ENCODE assay signal across 2 cellular contexts in genomic region chr15:38758001-38758400, GRCh38.
A peak's percentile ranks its signal among the peaks of the same experiment; 100 is the strongest.
TF ChIP-seq lines count a peak whose summit lies in the region.

No MANE protein-coding gene starts in this region.

TF ChIP-seq in A549, 52 proteins besides CTCF, POLR2A, EP300 and RAD21 (continued from another document):
- TF ChIP-seq, protein P1, sequence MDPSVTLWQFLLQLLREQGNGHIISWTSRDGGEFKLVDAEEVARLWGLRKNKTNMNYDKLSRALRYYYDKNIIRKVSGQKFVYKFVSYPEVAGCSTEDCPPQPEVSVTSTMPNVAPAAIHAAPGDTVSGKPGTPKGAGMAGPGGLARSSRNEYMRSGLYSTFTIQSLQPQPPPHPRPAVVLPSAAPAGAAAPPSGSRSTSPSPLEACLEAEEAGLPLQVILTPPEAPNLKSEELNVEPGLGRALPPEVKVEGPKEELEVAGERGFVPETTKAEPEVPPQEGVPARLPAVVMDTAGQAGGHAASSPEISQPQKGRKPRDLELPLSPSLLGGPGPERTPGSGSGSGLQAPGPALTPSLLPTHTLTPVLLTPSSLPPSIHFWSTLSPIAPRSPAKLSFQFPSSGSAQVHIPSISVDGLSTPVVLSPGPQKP (IDR thresholded peaks at IDR 0.05; ENCODE audit: low read depth, low read length), result no peak
- TF ChIP-seq, protein P2, sequence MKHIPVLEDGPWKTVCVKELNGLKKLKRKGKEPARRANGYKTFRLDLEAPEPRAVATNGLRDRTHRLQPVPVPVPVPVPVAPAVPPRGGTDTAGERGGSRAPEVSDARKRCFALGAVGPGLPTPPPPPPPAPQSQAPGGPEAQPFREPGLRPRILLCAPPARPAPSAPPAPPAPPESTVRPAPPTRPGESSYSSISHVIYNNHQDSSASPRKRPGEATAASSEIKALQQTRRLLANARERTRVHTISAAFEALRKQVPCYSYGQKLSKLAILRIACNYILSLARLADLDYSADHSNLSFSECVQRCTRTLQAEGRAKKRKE (CRISPR knock-in tag; IDR thresholded peaks at IDR 0.05; ENCODE audit: low read depth), result no peak
- no peak for TF ChIP-seq ESRRA (IDR thresholded peaks at IDR 0.05; ENCODE audit: borderline replicate concordance, low read length)
- TF ChIP-seq NPAS2 (CRISPR knock-in tag; IDR thresholded peaks at IDR 0.05; ENCODE audit: borderline replicate concordance), result no peak
- TF ChIP-seq MAZ (IDR thresholded peaks at IDR 0.05; ENCODE audit: borderline replicate concordance, low read depth, low read length), result no peak
- no peak for TF ChIP-seq MAFK (IDR thresholded peaks at IDR 0.05; ENCODE audit: partially characterized antibody)
- TF ChIP-seq BCL3 (IDR thresholded peaks at IDR 0.05), result no peak
- TF ChIP-seq RNF2 (IDR thresholded peaks at IDR 0.05; ENCODE audit: borderline replicate concordance, low read depth), result no peak
- TF ChIP-seq EHF (CRISPR knock-in tag; IDR thresholded peaks at IDR 0.05), result no peak
- TF ChIP-seq POLR2AphosphoS2 (conservative IDR thresholded peaks at IDR 0.05; ENCODE audit: low read length), result no peak
- TF ChIP-seq HOXB13 (CRISPR knock-in tag; IDR thresholded peaks at IDR 0.05; ENCODE audit: low read depth), result no peak
- TF ChIP-seq RFX5 (IDR thresholded peaks at IDR 0.05), result no peak
- TF ChIP-seq FOXS1 (CRISPR knock-in tag; IDR thresholded peaks at IDR 0.05), result no peak

TF ChIP-seq in SK-N-SH, 30 proteins besides CTCF, POLR2A, EP300 and RAD21 (continued from another document):
- TF ChIP-seq REST (IDR thresholded peaks at IDR 0.05; ENCODE audit: low read depth, low read length) (0 out of 2 replicates have a peak, but pooled peaks have one; percentile 25), CHD2 (IDR thresholded peaks at IDR 0.05; ENCODE audit: low read length, partially characterized antibody) (no peak), POLR2AphosphoS5 (IDR thresholded peaks at IDR 0.05; ENCODE audit: low read depth, low read length) (peak; percentile 76; the same call in 1 of the 2 replicates), MXI1 (IDR thresholded peaks at IDR 0.05; ENCODE audit: low read depth, low read length) (no peak), MEF2A (IDR thresholded peaks at IDR 0.05; ENCODE audit: borderline replicate concordance, low read depth) (peak; percentile 95), SMC3 (IDR thresholded peaks at IDR 0.05; ENCODE audit: low read depth, low read length) (no peak), FOXJ3 (CRISPR knock-in tag; IDR thresholded peaks at IDR 0.05) (no peak), SIN3A (IDR thresholded peaks at IDR 0.05; ENCODE audit: borderline replicate concordance, low read depth, low read length) (no peak), JUND (IDR thresholded peaks at IDR 0.05) (peak; percentile 27; the same call in 1 of the 2 replicates), EZH2phosphoT487 (IDR thresholded peaks at IDR 0.05; ENCODE audit: borderline replicate concordance, low read depth) (no peak), TEAD4 (IDR thresholded peaks at IDR 0.05; ENCODE audit: borderline replicate concordance, insufficient read depth) (peak; percentile 86), TCF12 (IDR thresholded peaks at IDR 0.05) (peak; percentile 94), FOXM1 (IDR thresholded peaks at IDR 0.05; ENCODE audit: low read depth) (no peak), ELF1 (IDR thresholded peaks at IDR 0.05) (no peak; the same call in 1 of the 2 replicates), NRF1 (IDR thresholded peaks at IDR 0.05; ENCODE audit: low read depth, low read length) (no peak), USF2 (IDR thresholded peaks at IDR 0.05; ENCODE audit: borderline replicate concordance, low read depth, low read length) (no peak), FOSL2 (IDR thresholded peaks at IDR 0.05; ENCODE audit: borderline replicate concordance, low read depth) (peak; percentile 16; the same call in 1 of the 2 replicates)
- TF ChIP-seq, protein P3, sequence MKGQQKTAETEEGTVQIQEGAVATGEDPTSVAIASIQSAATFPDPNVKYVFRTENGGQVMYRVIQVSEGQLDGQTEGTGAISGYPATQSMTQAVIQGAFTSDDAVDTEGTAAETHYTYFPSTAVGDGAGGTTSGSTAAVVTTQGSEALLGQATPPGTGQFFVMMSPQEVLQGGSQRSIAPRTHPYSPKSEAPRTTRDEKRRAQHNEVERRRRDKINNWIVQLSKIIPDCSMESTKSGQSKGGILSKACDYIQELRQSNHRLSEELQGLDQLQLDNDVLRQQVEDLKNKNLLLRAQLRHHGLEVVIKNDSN (IDR thresholded peaks at IDR 0.05; ENCODE audit: borderline replicate concordance, low read depth), result no peak
- TF ChIP-seq, protein P4, sequence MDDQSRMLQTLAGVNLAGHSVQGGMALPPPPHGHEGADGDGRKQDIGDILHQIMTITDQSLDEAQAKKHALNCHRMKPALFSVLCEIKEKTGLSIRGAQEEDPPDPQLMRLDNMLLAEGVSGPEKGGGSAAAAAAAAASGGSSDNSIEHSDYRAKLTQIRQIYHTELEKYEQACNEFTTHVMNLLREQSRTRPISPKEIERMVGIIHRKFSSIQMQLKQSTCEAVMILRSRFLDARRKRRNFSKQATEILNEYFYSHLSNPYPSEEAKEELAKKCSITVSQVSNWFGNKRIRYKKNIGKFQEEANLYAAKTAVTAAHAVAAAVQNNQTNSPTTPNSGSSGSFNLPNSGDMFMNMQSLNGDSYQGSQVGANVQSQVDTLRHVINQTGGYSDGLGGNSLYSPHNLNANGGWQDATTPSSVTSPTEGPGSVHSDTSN (IDR thresholded peaks at IDR 0.05), result peak; percentile 67
